ENCODE assay signal across 6 cellular contexts in genomic region chr2:63669596-63669995, GRCh38.
"Had no signal": no experiment of that assay in that cellular context is flagged by ENCODE, and none has a peak within 500 bp of the region (broad histone marks: within the 10 kb centered on the region; RNA-seq: fewer than 3 reads in every experiment).

No MANE protein-coding gene starts in this region.

- DNase-seq: H9, HCEC 1CT had no signal

- ATAC-seq: HepG2, K562 had no signal

- H3K9me3 Mint-ChIP-seq: GM23338, H9 had no signal

- H3K27ac Mint-ChIP-seq: GM23338 had no signal

- H3K27ac ChIP-seq: HL-60 had no signal

- H3K4me3 ChIP-seq: K562 had no signal

- H3K4me3 Mint-ChIP-seq: GM23338, H9 had no signal
